Comparison of ENCODE assay signal across 15 cellular contexts in genomic region chr4:40099010-40099409, GRCh38.
"Had no signal": no experiment of that assay in that cellular context is flagged by ENCODE, and none has a peak within 500 bp of the region (broad histone marks: within the 10 kb centered on the region; RNA-seq: fewer than 3 reads in every experiment).

No MANE protein-coding gene starts in this region.

- H3K27ac Mint-ChIP-seq: activated naive CD8-positive, alpha-beta T cell; activated T-cell treated with anti-CD3 and anti-CD28 coated beads, Interleukin-2, amount 50 U/mL, for 24 hours; naive B cell; stimulated activated effector memory CD8-positive, alpha-beta T cell treated with anti-CD3 and anti-CD28 coated beads, Interleukin-12 subunit alpha, Interleukin-12 subunit beta, amount 100 ng/mL, for 72 hours had no signal

- H3K4me1 ChIP-seq: gastroesophageal sphincter, parathyroid adenoma had no signal

- H3K9me3 ChIP-seq: gastroesophageal sphincter, thoracic aorta had no signal

- H3K27me3 Mint-ChIP-seq: activated naive CD8-positive, alpha-beta T cell; activated T-cell treated with anti-CD3 and anti-CD28 coated beads, Interleukin-2, amount 50 U/mL, for 24 hours; central memory CD8-positive, alpha-beta T cell; naive B cell had no signal

- H3K9ac ChIP-seq: parathyroid adenoma had no signal

- H3K27me3 ChIP-seq: brain microvascular endothelial cell, gastroesophageal sphincter had no signal

- H3K9me3 Mint-ChIP-seq: activated T-cell treated with anti-CD3 and anti-CD28 coated beads, Interleukin-2, amount 50 U/mL, for 24 hours; central memory CD8-positive, alpha-beta T cell; naive B cell; stimulated activated effector memory CD8-positive, alpha-beta T cell treated with anti-CD3 and anti-CD28 coated beads, Interleukin-12 subunit alpha, Interleukin-12 subunit beta, amount 100 ng/mL, for 72 hours had no signal

- H3K4me3 Mint-ChIP-seq: activated naive CD8-positive, alpha-beta T cell; activated T-cell treated with anti-CD3 and anti-CD28 coated beads, Interleukin-2, amount 50 U/mL, for 24 hours; central memory CD8-positive, alpha-beta T cell; naive B cell; stimulated activated effector memory CD8-positive, alpha-beta T cell treated with anti-CD3 and anti-CD28 coated beads, Interleukin-12 subunit alpha, Interleukin-12 subunit beta, amount 100 ng/mL, for 72 hours had no signal

- ATAC-seq: gastroesophageal sphincter; stimulated activated effector memory CD8-positive, alpha-beta T cell treated with anti-CD3 and anti-CD28 coated beads, Interleukin-12 subunit alpha, Interleukin-12 subunit beta, amount 100 ng/mL, for 72 hours had no signal

- H3K27ac ChIP-seq: brain microvascular endothelial cell, epithelial cell of prostate, gastroesophageal sphincter, parathyroid adenoma, thoracic aorta had no signal

- DNase-seq: activated CD4-positive, alpha-beta T cell treated with anti-CD3 and anti-CD28 coated beads, Interleukin-2, amount 50 U/mL, for 48 hours; activated CD4-positive, CD25-positive, alpha-beta regulatory T cell treated with anti-CD3 and anti-CD28 coated beads, Interleukin-2, amount 50 U/mL, for 72 hours; activated T-cell treated with anti-CD3 and anti-CD28 coated beads, Interleukin-2, amount 50 U/mL, for 24 hours; brain microvascular endothelial cell; islet precursor cell; mammary epithelial cell; naive B cell; retina had no signal

- H3K4me3 ChIP-seq: gastroesophageal sphincter, thoracic aorta had no signal

- H3K36me3 ChIP-seq: brain microvascular endothelial cell, thoracic aorta had no signal

- H3K4me1 Mint-ChIP-seq: stimulated activated effector memory CD8-positive, alpha-beta T cell treated with anti-CD3 and anti-CD28 coated beads, Interleukin-12 subunit alpha, Interleukin-12 subunit beta, amount 100 ng/mL, for 72 hours had no signal
